In genomic region chr13:26045123-26045522, GRCh38 we compare ENCODE assay signal across 23 cellular contexts. TPM values are rescaled to one million over a fixed set of nuclear protein-coding genes. Genes with fewer than 3 reads are reported as not detected.
"Had no signal": no experiment of that assay in that cellular context is flagged by ENCODE, and none has a peak within 500 bp of the region (broad histone marks: within the 10 kb centered on the region; RNA-seq: fewer than 3 reads in every experiment).

No MANE protein-coding gene starts in this region.

- H3K27ac Mint-ChIP-seq: activated CD4-positive, alpha-beta memory T cell treated with anti-CD3 and anti-CD28 coated beads for 36 hours; activated CD4-positive, alpha-beta T cell treated with anti-CD3 and anti-CD28 coated beads, Interleukin-2, amount 10 ng/mL, durations not matched to agents 24 days and 14 days; activated naive CD4-positive, alpha-beta T cell treated with anti-CD3 and anti-CD28 coated beads, Interleukin-2, amount 50 U/mL, for 24 hours; brain; WTC11 had no signal

- ATAC-seq: WTC11 had no signal

- DNase-seq: activated CD4-positive, alpha-beta memory T cell treated with anti-CD3 and anti-CD28 coated beads for 36 hours; activated CD4-positive, alpha-beta T cell treated with anti-CD3 and anti-CD28 coated beads, Interleukin-2, amount 10 ng/mL, durations not matched to agents 24 days and 14 days; activated CD4-positive, CD25-positive, alpha-beta regulatory T cell treated with anti-CD3 and anti-CD28 coated beads, Interleukin-2, amount 50 U/mL, for 72 hours; activated CD8-positive, alpha-beta memory T cell treated with anti-CD3 and anti-CD28 coated beads, Interleukin-2, amount 50 U/mL, for 4 hours; activated T-cell treated with anti-CD3 and anti-CD28 coated beads, Interleukin-2, amount 50 U/mL, for 1 hour; amygdala; cortex of kidney; Karpas-422; NCI-H1417; NCI-H1694; NCI-H2029; NCI-H2107; NCI-H510A treated with DMSO at 0.1 percent for 48 hours; NCI-H69; Peyer's patch; Right ventricle myocardium superior; SJCRH30; SK-N-SH had no signal

- H3K4me3 Mint-ChIP-seq: activated CD4-positive, alpha-beta memory T cell treated with anti-CD3 and anti-CD28 coated beads for 36 hours; activated CD4-positive, alpha-beta T cell treated with anti-CD3 and anti-CD28 coated beads, Interleukin-2, amount 10 ng/mL, durations not matched to agents 24 days and 14 days; activated naive CD4-positive, alpha-beta T cell treated with anti-CD3 and anti-CD28 coated beads, Interleukin-2, amount 50 U/mL, for 24 hours; central memory CD8-positive, alpha-beta T cell; WTC11 had no signal

- H3K9me3 ChIP-seq: Peyer's patch, SJCRH30, SK-N-SH had no signal

- H3K36me3 ChIP-seq: Peyer's patch had no signal

- H3K9me3 Mint-ChIP-seq: activated CD4-positive, alpha-beta memory T cell treated with anti-CD3 and anti-CD28 coated beads for 36 hours; activated CD4-positive, alpha-beta T cell treated with anti-CD3 and anti-CD28 coated beads, Interleukin-2, amount 10 ng/mL, durations not matched to agents 24 days and 14 days; activated naive CD4-positive, alpha-beta T cell treated with anti-CD3 and anti-CD28 coated beads, Interleukin-2, amount 50 U/mL, for 24 hours; brain; central memory CD8-positive, alpha-beta T cell; WTC11 had no signal

- H3K27ac ChIP-seq: Peyer's patch, RWPE1, SJCRH30 had no signal

- H3K36me3 Mint-ChIP-seq: activated CD4-positive, alpha-beta memory T cell treated with anti-CD3 and anti-CD28 coated beads for 36 hours; activated naive CD4-positive, alpha-beta T cell treated with anti-CD3 and anti-CD28 coated beads, Interleukin-2, amount 50 U/mL, for 24 hours had no signal

RNA-seq across cellular contexts. Expression of gene SHISA2, which starts 6.7 kb away (rescaled TPM):
- polyA plus RNA-seq: SK-N-SH had no signal
